21 cellular contexts compared by ENCODE assay signal in genomic region chr17:13509561-13509960, GRCh38.
DNase-seq lines count a peak whose midpoint lies in the region; ATAC-seq, FAIRE-seq and TF ChIP-seq lines count a peak whose summit lies in the region.
"Had no signal": no experiment of that assay in that cellular context is flagged by ENCODE, and none has a peak within 500 bp of the region (broad histone marks: within the 10 kb centered on the region; RNA-seq: fewer than 3 reads in every experiment).

No MANE protein-coding gene starts in this region.

- H3K4me2 ChIP-seq in hepatocyte: peak overlapping the region; percentile 55

- DNase-seq in left ventricle myocardium superior (no peak), Right ventricle myocardium inferior (ENCODE audit: missing footprints) (no peak), amniotic epithelial cell (ENCODE audit: low read depth) (peak; percentile 32), hepatocyte (ENCODE audit: low spot score) (peak; percentile 12), type B pancreatic cell (ENCODE audit: extremely low spot score, unreplicated experiment) (no peak), NCI-H1694 (lab: John Stamatoyannopoulos, UW) (no peak), frontal cortex (ENCODE audit: low spot score in 2 of 2) (no peak), caudate nucleus (lab: John Stamatoyannopoulos, UW) (no peak)
- DNase-seq: dermis blood vessel endothelial cell; foreskin melanocyte; naive thymus-derived CD8-positive, alpha-beta T cell; NCI-H1105 treated with DMSO at 0.1 percent for 48 hours; NCI-H2107; NCI-H510A treated with DMSO at 0.1 percent for 48 hours; stimulated activated naive CD4-positive, alpha-beta T cell treated with Interleukin-2 at 50 U/mL for 16 hours had no signal

- H3K27ac Mint-ChIP-seq in type B pancreatic cell: no peak overlapping the region
- H3K27ac Mint-ChIP-seq: naive thymus-derived CD8-positive, alpha-beta T cell had no signal

- H3K4me3 ChIP-seq in hepatocyte: no peak overlapping the region
- H3K4me3 ChIP-seq: body of pancreas had no signal

- H2AFZ ChIP-seq in hepatocyte: no peak overlapping the region

- H3K27me3 Mint-ChIP-seq in type B pancreatic cell: peaks cover 18% of the 10 kb centered on the region

- TF ChIP-seq CTCF in hepatocyte (IDR thresholded peaks at IDR 0.05; ENCODE audit: poor library complexity): no peak
- no peak for TF ChIP-seq CTCF in type B pancreatic cell (conservative IDR thresholded peaks at IDR 0.05)

- WGBS in hepatocyte (ENCODE audit: low lambda C conversion rate, missing lambda C conversion rate): 65% methylated on average over 2 of the region's 2 CpGs

- FAIRE-seq in frontal cortex (lab: Jason Lieb, UNC): no peak
- FAIRE-seq: endothelial cell of umbilical vein, GM12891, H1, TTC549 had no signal

- peaks cover 42% of the 10 kb centered on the region for H3K4me1 Mint-ChIP-seq in type B pancreatic cell (ENCODE audit: unreplicated experiment)

- H3K9me2 ChIP-seq in hepatocyte (replicated peaks; ENCODE audit: insufficient read depth): no peaks in the 10 kb centered on the region

- ATAC-seq in left ventricle myocardium superior (peak; percentile 56), Right ventricle myocardium inferior (no peak)
- ATAC-seq: activated naive CD4-positive, alpha-beta T cell treated with anti-CD3 and anti-CD28 coated beads, Interleukin-2, amount 50 U/mL, for 72 hours; body of pancreas; naive thymus-derived CD8-positive, alpha-beta T cell had no signal

- intact Hi-C loops in left ventricle myocardium superior (cut with micrococcal nuclease) (no loop called here), Right ventricle myocardium inferior (cut with DNase I) (no loop called here)

- peak overlapping the region; percentile 16 for H3K4me3 Mint-ChIP-seq in type B pancreatic cell

- no peaks in the 10 kb centered on the region for H3K79me2 ChIP-seq in hepatocyte

- peaks cover 4% of the 10 kb centered on the region for H3K36me3 Mint-ChIP-seq in type B pancreatic cell
- H3K36me3 Mint-ChIP-seq: activated naive CD4-positive, alpha-beta T cell treated with anti-CD3 and anti-CD28 coated beads, Interleukin-2, amount 50 U/mL, for 72 hours; naive thymus-derived CD8-positive, alpha-beta T cell had no signal

- no peaks in the 10 kb centered on the region for H3K9me3 Mint-ChIP-seq in type B pancreatic cell
- H3K9me3 Mint-ChIP-seq: activated naive CD4-positive, alpha-beta T cell treated with anti-CD3 and anti-CD28 coated beads, Interleukin-2, amount 50 U/mL, for 72 hours; naive thymus-derived CD8-positive, alpha-beta T cell had no signal

- no peak overlapping the region for H3K27ac ChIP-seq in hepatocyte
- no peak overlapping the region for H3K27ac ChIP-seq in caudate nucleus (ENCODE audit: low read depth, low read length)
- H3K27ac ChIP-seq: body of pancreas had no signal

- no peaks in the 10 kb centered on the region for H3K36me3 ChIP-seq in hepatocyte (replicated peaks; ENCODE audit: insufficient read depth, low read depth)

- no peaks in the 10 kb centered on the region for H4K20me1 ChIP-seq in hepatocyte (ENCODE audit: insufficient read depth, poor library complexity, severe bottlenecking)

- H3K27me3 ChIP-seq in hepatocyte: no peaks in the 10 kb centered on the region
- H3K27me3 ChIP-seq: body of pancreas had no signal

- H3K4me1 ChIP-seq in hepatocyte (ENCODE audit: insufficient read depth): no peaks in the 10 kb centered on the region

- no peaks in the 10 kb centered on the region for H3K9me3 ChIP-seq in hepatocyte (ENCODE audit: low read depth)
- H3K9me3 ChIP-seq: body of pancreas had no signal

Comparison
In these comparisons a context has a peak if more than half of its experiments do, and no peak if none do; other contexts are left out.
1. DNase-seq: peak in amniotic epithelial cell (single experiment) and hepatocyte (single experiment); none in left ventricle myocardium superior (single experiment), Right ventricle myocardium inferior (single experiment), type B pancreatic cell (single experiment), NCI-H1694 (single experiment), frontal cortex (0 of 2) and caudate nucleus (0 of 61).